Comparison of ENCODE assay signal across 11 cellular contexts in genomic region chr20:25233016-25233772, GRCh38. TPM values are rescaled to one million over a fixed set of nuclear protein-coding genes. Genes with fewer than 3 reads are reported as not detected.
A peak's percentile ranks its signal among the peaks of the same experiment; 100 is the strongest.
DNase-seq lines count a peak whose midpoint lies in the region; ATAC-seq and TF ChIP-seq lines count a peak whose summit lies in the region.
"Had no signal": no experiment of that assay in that cellular context is flagged by ENCODE, and none has a peak within 500 bp of the region (broad histone marks: within the 10 kb centered on the region; RNA-seq: fewer than 3 reads in every experiment).

No MANE protein-coding gene starts in this region.

- H3K4me3 ChIP-seq in AG10803 (ENCODE audit: low read length) = no peak overlapping the region
- H3K4me3 ChIP-seq: psoas muscle had no signal

- peak; percentile 44 for DNase-seq in AG10803 (ENCODE audit: low read depth)
- peak; percentile 55 for DNase-seq in NCI-H146 (lab: John Stamatoyannopoulos, UW)
- peak; percentile 66 for DNase-seq in cerebellum (ENCODE audit: low spot score)
- peak; percentile 45 to 71 for DNase-seq in lung microvascular endothelial cell (ENCODE audit: low read depth in 2 of 2)
- DNase-seq in NCI-H1105 treated with DMSO at 0.1 percent for 48 hours (lab: John Stamatoyannopoulos, UW) = no peak
- no peak for DNase-seq in SK-N-DZ (ENCODE audit: low spot score)
- no peak for DNase-seq in NCI-H2107 treated with DMSO at 0.1 percent for 48 hours (lab: John Stamatoyannopoulos, UW; ENCODE audit: unreplicated experiment)
- DNase-seq: amygdala; CD8-positive, alpha-beta T cell had no signal

- no peak for ATAC-seq in GM21529 (IDR thresholded peaks at IDR 0.05; ENCODE audit: unreplicated experiment)
- ATAC-seq: CD8-positive, alpha-beta T cell; psoas muscle had no signal

- TF ChIP-seq CTCF in AG10803 (conservative IDR thresholded peaks at IDR 0.05; ENCODE audit: low read length) = no peak

RNA-seq across cellular contexts. Expression of gene PYGB, which starts 14.7 kb away (rescaled TPM):
- total RNA-seq in cerebellum (61.5 TPM), lung microvascular endothelial cell (62.3 and 63.9 TPM in 2 replicates)
- polyA plus RNA-seq in SK-N-DZ (2014; cell fraction: cytosol; rRNA removed) = 127 and 155 TPM in 2 replicates
- polyA plus RNA-seq in SK-N-DZ (2014; cell fraction: nucleus; rRNA removed) = 212 and 244 TPM in 2 replicates

RNA-seq across cellular contexts. Expression of gene ENTPD6, which starts 37.7 kb away (rescaled TPM):
- total RNA-seq in cerebellum (38.0 TPM), lung microvascular endothelial cell (29.9 and 51.4 TPM in 2 replicates)
- 58.0 and 61.2 TPM in 2 replicates for polyA plus RNA-seq in SK-N-DZ (2014; cell fraction: cytosol; rRNA removed)
- polyA plus RNA-seq in SK-N-DZ (2014; cell fraction: nucleus; rRNA removed) = 253 and 269 TPM in 2 replicates

Comparison
In these comparisons a context has a peak if more than half of its experiments do, and no peak if none do; other contexts are left out.
1. DNase-seq: peak in AG10803 (single experiment), NCI-H146 (single experiment), cerebellum (single experiment) and lung microvascular endothelial cell (2 of 2); none in NCI-H1105 treated with DMSO at 0.1 percent for 48 hours (single experiment), SK-N-DZ (single experiment) and NCI-H2107 treated with DMSO at 0.1 percent for 48 hours (single experiment).